ENCODE assay signal across 16 cellular contexts in the genomic region with DNA sequence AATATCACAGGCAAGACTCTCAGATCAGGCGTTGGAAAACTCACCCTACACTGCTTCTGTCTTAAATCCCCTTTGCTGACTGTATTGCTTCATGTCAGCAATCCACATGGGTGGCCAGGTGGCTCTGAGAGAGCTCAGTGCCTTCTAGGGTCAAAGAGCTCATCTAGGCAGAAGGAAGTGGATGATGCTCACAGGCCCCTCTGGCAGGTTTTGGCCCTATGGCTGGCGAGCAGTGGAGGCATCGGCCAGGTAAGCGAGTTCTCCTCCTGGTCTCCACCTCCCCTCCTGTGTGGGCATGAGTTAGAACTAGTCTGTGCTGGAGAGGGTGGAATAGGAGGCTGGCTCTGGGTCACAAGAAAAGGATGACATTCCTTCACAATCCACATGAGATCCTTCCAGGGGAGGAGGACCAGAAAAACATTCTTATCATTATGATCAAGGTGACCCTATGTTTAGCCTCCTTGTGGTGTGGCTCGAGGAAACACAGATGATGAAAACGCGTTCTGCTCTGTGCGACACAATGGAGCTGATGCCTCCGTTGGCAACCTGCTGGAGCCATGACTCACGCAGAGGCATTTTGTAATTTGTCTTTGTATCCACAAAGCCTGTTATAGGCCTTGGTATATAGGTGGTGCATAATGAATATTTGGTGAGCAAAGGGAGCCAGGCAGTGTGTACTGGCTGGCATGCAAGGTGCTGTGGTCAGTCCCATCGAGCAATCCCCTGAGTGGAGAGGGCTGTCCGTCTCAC.
"Had no signal": no experiment of that assay in that cellular context is flagged by ENCODE, and none has a peak within 500 bp of the region (broad histone marks: within the 10 kb centered on the region; RNA-seq: fewer than 3 reads in every experiment).

No MANE protein-coding gene starts in this region.

- H3K27ac ChIP-seq: body of pancreas, epithelial cell of prostate, psoas muscle, suprapubic skin, upper lobe of right lung had no signal

- DNase-seq: activated CD4-positive, alpha-beta T cell treated with anti-CD3 and anti-CD28 coated beads, Interleukin-2, amount 50 U/mL, for 1 hour; activated naive CD4-positive, alpha-beta T cell treated with anti-CD3 and anti-CD28 coated beads, Interleukin-2, amount 10 ng/mL, durations not matched to agents 7 days and 5 days; body of pancreas; cortex of kidney; effector memory CD8-positive, alpha-beta T cell; hypothalamus; mucosa of descending colon; naive thymus-derived CD8-positive, alpha-beta T cell; psoas muscle; stimulated activated CD4-positive, alpha-beta T cell treated with anti-CD3 and anti-CD28 coated beads, Interleukin-12 subunit alpha, Interleukin-12 subunit beta, amount 100 ng/mL, for 4 hours; stimulated activated naive CD4-positive, alpha-beta T cell treated with Interleukin-2 at 50 U/mL for 16 hours; T-helper 2 cell; upper lobe of right lung had no signal

- H3K27me3 ChIP-seq: body of pancreas, suprapubic skin, upper lobe of right lung had no signal

- H3K4me1 ChIP-seq: body of pancreas, psoas muscle, suprapubic skin, upper lobe of right lung had no signal

- H3K4me3 ChIP-seq: body of pancreas, lung, mucosa of descending colon, psoas muscle, suprapubic skin, upper lobe of right lung had no signal

- H3K36me3 ChIP-seq: suprapubic skin, upper lobe of right lung had no signal

- H3K9me3 ChIP-seq: body of pancreas, mucosa of descending colon, psoas muscle, suprapubic skin, upper lobe of right lung had no signal

- ATAC-seq: body of pancreas; effector memory CD8-positive, alpha-beta T cell; mucosa of descending colon; naive thymus-derived CD8-positive, alpha-beta T cell; psoas muscle; upper lobe of right lung had no signal
